8 cellular contexts compared by ENCODE assay signal in the genomic region with DNA sequence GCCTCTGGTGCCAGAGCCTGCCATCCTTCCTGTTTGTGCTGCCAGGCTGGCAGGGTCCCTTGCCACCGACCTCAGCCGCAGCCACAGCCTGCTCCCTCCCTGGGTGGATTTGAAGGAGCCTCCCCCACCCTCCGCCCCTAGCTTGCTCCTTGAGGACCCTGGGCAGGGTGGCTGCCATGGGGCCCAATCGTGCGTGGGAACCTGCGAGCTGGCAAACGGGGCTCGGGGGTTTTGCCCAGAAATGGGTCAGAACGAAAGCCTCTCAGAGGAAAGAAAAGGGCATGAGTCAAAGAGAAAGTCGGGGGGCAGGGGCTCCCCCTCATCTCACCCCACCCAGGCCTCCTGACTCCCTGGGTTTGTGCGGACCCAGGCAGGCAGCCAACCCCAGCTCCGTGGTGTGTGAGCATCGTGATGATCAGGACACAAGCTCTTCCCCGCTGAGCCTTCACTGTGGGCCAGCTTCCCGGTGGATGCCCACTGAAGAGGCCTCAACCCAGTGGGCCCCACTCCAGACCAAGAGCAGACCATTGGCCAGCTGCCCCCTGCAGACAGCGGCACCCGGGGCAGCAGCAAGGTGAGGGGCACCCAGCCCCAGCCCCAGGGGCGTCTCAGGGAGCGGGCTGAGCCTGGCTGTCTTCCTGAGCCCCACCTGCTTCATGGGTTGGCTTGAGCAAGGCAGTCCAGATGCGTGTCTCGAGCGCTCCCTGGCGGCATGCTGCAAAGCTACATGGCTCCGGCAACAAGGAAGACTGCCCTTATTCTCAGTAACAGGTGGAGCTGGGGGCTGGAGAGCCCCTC.
A peak's percentile ranks its signal among the peaks of the same experiment; 100 is the strongest.
DNase-seq lines count a peak whose midpoint lies in the region; ATAC-seq and TF ChIP-seq lines count a peak whose summit lies in the region.

No MANE protein-coding gene starts in this region.

- H3K9me3 ChIP-seq in parathyroid adenoma (ENCODE audit: control insufficient read depth, low read length) (no peaks in the 10 kb centered on the region), tibial artery (no peaks in the 10 kb centered on the region)

- peak overlapping the region; percentile 61 for H3K4me3 Mint-ChIP-seq in activated naive CD4-positive, alpha-beta T cell treated with anti-CD3 and anti-CD28 coated beads, Interleukin-2, amount 10 ng/mL, durations not matched to agents 7 days and 5 days

- intact Hi-C loops in tibial artery (cut with DNase I; ENCODE audit: low total_unique reads) = no loop called here

- H3K27ac Mint-ChIP-seq in activated naive CD4-positive, alpha-beta T cell treated with anti-CD3 and anti-CD28 coated beads, Interleukin-2, amount 10 ng/mL, durations not matched to agents 7 days and 5 days = peak overlapping the region; percentile 91

- peaks cover 21% of the 10 kb centered on the region for H3K27me3 Mint-ChIP-seq in activated naive CD4-positive, alpha-beta T cell treated with anti-CD3 and anti-CD28 coated beads, Interleukin-2, amount 10 ng/mL, durations not matched to agents 7 days and 5 days

- TF ChIP-seq CTCF in C4-2B (conservative IDR thresholded peaks at IDR 0.05) (peak; percentile 96), parathyroid adenoma (IDR thresholded peaks at IDR 0.05) (peak; percentile 80), tibial artery (IDR thresholded peaks at IDR 0.05) (peak; percentile 87 to 92)

- CTCF ChIA-PET in activated naive CD4-positive, alpha-beta T cell treated with anti-CD3 and anti-CD28 coated beads, Interleukin-2, amount 10 ng/mL, durations not matched to agents 7 days and 5 days (lab: Charles Lee) = interaction anchor here (0.7 to 2.9 kb wide), 40 partner anchors 9 to 274 kb away, joined by 3 to 39 read pairs (median 5); a partner anchor contains a TSS

- H3K36me3 Mint-ChIP-seq in activated naive CD4-positive, alpha-beta T cell treated with anti-CD3 and anti-CD28 coated beads, Interleukin-2, amount 10 ng/mL, durations not matched to agents 7 days and 5 days = peaks cover 2% of the 10 kb centered on the region

- H3K27ac ChIP-seq in C4-2B (peak overlapping the region; percentile 58), parathyroid adenoma (no peak overlapping the region), tibial artery (no peak overlapping the region)

- H3K9ac ChIP-seq in parathyroid adenoma = no peak overlapping the region

- DNase-seq in NCI-H1048 (lab: John Stamatoyannopoulos, UW) (peak; percentile 20), SKM-1 (lab: John Stamatoyannopoulos, UW; ENCODE audit: unreplicated experiment) (peak; percentile 89), globus pallidus (ENCODE audit: low spot score) (peak; percentile 85), tibial artery (peak; percentile 68 to 82)
- peak; percentile 93 for DNase-seq in activated naive CD4-positive, alpha-beta T cell treated with anti-CD3 and anti-CD28 coated beads, Interleukin-2, amount 10 ng/mL, durations not matched to agents 7 days and 5 days

- no peaks in the 10 kb centered on the region for H3K4me1 ChIP-seq in parathyroid adenoma
- H3K4me1 ChIP-seq in tibial artery = peaks cover 0 to 15% (median 7%) of the 10 kb centered on the region in 4 donors

- ATAC-seq in GM21360 (IDR thresholded peaks at IDR 0.05; ENCODE audit: unreplicated experiment) = peak; percentile 60

- H3K27me3 ChIP-seq in parathyroid adenoma (ENCODE audit: control insufficient read depth, insufficient read depth, low read length) (no peaks in the 10 kb centered on the region), tibial artery (peaks cover 0 to 18% of the 10 kb centered on the region in 2 donors)

- H3K36me3 ChIP-seq in parathyroid adenoma (ENCODE audit: control insufficient read depth, insufficient read depth, low read length) (no peaks in the 10 kb centered on the region), tibial artery (peaks cover 5 to 28% (median 9%) of the 10 kb centered on the region in 3 donors)

- H3K9me3 Mint-ChIP-seq in activated naive CD4-positive, alpha-beta T cell treated with anti-CD3 and anti-CD28 coated beads, Interleukin-2, amount 10 ng/mL, durations not matched to agents 7 days and 5 days = no peaks in the 10 kb centered on the region

- H3K4me3 ChIP-seq in parathyroid adenoma (ENCODE audit: low read depth, low read length) (no peak overlapping the region), tibial artery (no peak overlapping the region)

- H2AFZ ChIP-seq in parathyroid adenoma = no peak overlapping the region

- H3K79me2 ChIP-seq in parathyroid adenoma = no peaks in the 10 kb centered on the region

- no peak overlapping the region for H3K4me2 ChIP-seq in parathyroid adenoma (ENCODE audit: low read length)

- peaks cover 49% of the 10 kb centered on the region for H3K4me1 Mint-ChIP-seq in activated naive CD4-positive, alpha-beta T cell treated with anti-CD3 and anti-CD28 coated beads, Interleukin-2, amount 10 ng/mL, durations not matched to agents 7 days and 5 days

Comparison
In these comparisons a context has a peak if more than half of its experiments do, and no peak if none do; other contexts are left out.
1. DNase-seq: peak in every context shown above with its lines; median percentile 93 in activated naive CD4-positive, alpha-beta T cell treated with anti-CD3 and anti-CD28 coated beads, Interleukin-2, amount 10 ng/mL, durations not matched to agents 7 days and 5 days; 89 in SKM-1; 85 in globus pallidus; 75 in tibial artery; 20 in NCI-H1048.